In genomic region chr17:42679492-42680330, GRCh38 we compare ENCODE assay signal across 8 cellular contexts. TPM values are rescaled to one million over a fixed set of nuclear protein-coding genes. Genes with fewer than 3 reads are reported as not detected.
DNase-seq lines count a peak whose midpoint lies in the region; ATAC-seq and TF ChIP-seq lines count a peak whose summit lies in the region.

No MANE protein-coding gene starts in this region.

- no peaks in the 10 kb centered on the region for H3K36me3 ChIP-seq in RWPE2 (ENCODE audit: low read depth)
- no peaks in the 10 kb centered on the region for H3K36me3 ChIP-seq in osteoblast (ENCODE audit: insufficient read depth, low read length)
- H3K36me3 ChIP-seq in urinary bladder (ENCODE audit: insufficient read depth): no peaks in the 10 kb centered on the region

- H3K27ac Mint-ChIP-seq in activated naive CD8-positive, alpha-beta T cell treated with anti-CD3 and anti-CD28 coated beads for 36 hours: peak overlapping the region; percentile 63

- H3K4me1 Mint-ChIP-seq in activated naive CD8-positive, alpha-beta T cell treated with anti-CD3 and anti-CD28 coated beads for 36 hours: peaks cover 51% of the 10 kb centered on the region

- H3K9me3 ChIP-seq in RWPE2 (ENCODE audit: severe bottlenecking) (no peaks in the 10 kb centered on the region), osteoblast (ENCODE audit: low read depth, low read length) (no peaks in the 10 kb centered on the region)

- peaks cover 63% of the 10 kb centered on the region for H3K27me3 Mint-ChIP-seq in activated naive CD8-positive, alpha-beta T cell treated with anti-CD3 and anti-CD28 coated beads for 36 hours

- peak overlapping the region; percentile 61 for H3K4me3 Mint-ChIP-seq in activated naive CD8-positive, alpha-beta T cell treated with anti-CD3 and anti-CD28 coated beads for 36 hours

- no peaks in the 10 kb centered on the region for H3K9me3 Mint-ChIP-seq in activated naive CD8-positive, alpha-beta T cell treated with anti-CD3 and anti-CD28 coated beads for 36 hours

- H3K4me1 ChIP-seq in RWPE2 (ENCODE audit: insufficient read depth, poor library complexity, severe bottlenecking): peaks cover 13% of the 10 kb centered on the region
- peaks cover 48% of the 10 kb centered on the region for H3K4me1 ChIP-seq in osteoblast (ENCODE audit: insufficient read depth, low read length)
- H3K4me1 ChIP-seq in urinary bladder (ENCODE audit: insufficient read depth): no peaks in the 10 kb centered on the region

- peak overlapping the region; percentile 58 for H3K4me3 ChIP-seq in Jurkat, Clone E6-1 (ENCODE audit: low read length)
- H3K4me3 ChIP-seq in RWPE2 (ENCODE audit: severe bottlenecking) (peak overlapping the region; percentile 14), osteoblast (ENCODE audit: insufficient read depth, low read length) (peak overlapping the region; percentile 68), urinary bladder (ENCODE audit: low read depth, low read length) (peak overlapping the region; percentile 6)

- H2AFZ ChIP-seq in osteoblast (ENCODE audit: low read length): peak overlapping the region; percentile 92

- H3K79me2 ChIP-seq in osteoblast (ENCODE audit: insufficient read depth, low read length): peaks cover 21% of the 10 kb centered on the region

- H3K27me3 ChIP-seq in RWPE2 (ENCODE audit: insufficient read depth, poor library complexity, severe bottlenecking) (no peaks in the 10 kb centered on the region), osteoblast (ENCODE audit: insufficient read depth, low read length) (no peaks in the 10 kb centered on the region)

- H3K27ac ChIP-seq in RWPE2 (ENCODE audit: poor library complexity, severe bottlenecking): peak overlapping the region; percentile 94
- H3K27ac ChIP-seq in osteoblast (ENCODE audit: low read depth, low read length): peak overlapping the region; percentile 80
- H3K27ac ChIP-seq in urinary bladder (ENCODE audit: low read depth): peak overlapping the region; percentile 95

- H3K4me2 ChIP-seq in osteoblast (ENCODE audit: insufficient read depth, low read length): peak overlapping the region; percentile 83

- intact Hi-C loops in head of caudate nucleus (cut with DNase I): loop anchor here (5.0 kb wide), 2 partner anchors 72 to 102 kb away; partner anchors contain the start of genes PSMC3IP, RETREG3 and TUBG1

- ATAC-seq in RWPE2 (ENCODE audit: low read depth): peak; percentile 50
- no peak for ATAC-seq in HG02973 (IDR thresholded peaks at IDR 0.05; ENCODE audit: unreplicated experiment)

- peak; percentile 62 for DNase-seq in G401 (ENCODE audit: low spot score)
- peak; percentile 73 for DNase-seq in Jurkat, Clone E6-1 (ENCODE audit: low read depth, low spot score)
- DNase-seq in RWPE2 (ENCODE audit: low spot score): no peak
- peak; percentile 85 for DNase-seq in activated naive CD8-positive, alpha-beta T cell treated with anti-CD3 and anti-CD28 coated beads for 36 hours
- peak in 40 of 42 donors; percentile 35 to 89 (median 74) for DNase-seq in head of caudate nucleus
- DNase-seq in osteoblast (ENCODE audit: insufficient read length, low spot score, missing footprints): peak; percentile 98

- WGBS in urinary bladder: 4% methylated on average over 78 of the region's 78 CpGs

- peaks cover 21% of the 10 kb centered on the region for H4K20me1 ChIP-seq in osteoblast (ENCODE audit: insufficient read depth, low read length)

- no peaks in the 10 kb centered on the region for H3K36me3 Mint-ChIP-seq in activated naive CD8-positive, alpha-beta T cell treated with anti-CD3 and anti-CD28 coated beads for 36 hours

- in situ Hi-C loops in G401 (cut with HindIII; ENCODE audit: low sequenced_read_pairs): loop anchor here (10.0 kb wide), 1 partner anchor 145 kb away; the partner anchor contains the start of gene NAGLU

- TF ChIP-seq CTCF in RWPE2 (IDR thresholded peaks at IDR 0.05; ENCODE audit: poor library complexity, severe bottlenecking) (peak; percentile 91), osteoblast (IDR thresholded peaks at IDR 0.05; ENCODE audit: extremely low read depth, low read depth, low read length) (peak; percentile 67)

RNA-seq across cellular contexts. Expression of gene CCR10, which starts 1.9 kb away (rescaled TPM):
- total RNA-seq in G401 (2014; rRNA removed; shearing (Covaris generic)): 20.1 and 24.2 TPM in 2 replicates
- 0.55 TPM for polyA plus RNA-seq in Jurkat, Clone E6-1 (2012; ENCODE audit: insufficient read depth, insufficient read length)
- total RNA-seq in activated naive CD8-positive, alpha-beta T cell treated with anti-CD3 and anti-CD28 coated beads for 36 hours: under 1 TPM; 0.12 to 0.25 TPM
- 0.59 and 2.2 TPM in 2 replicates for total RNA-seq in osteoblast
- total RNA-seq in urinary bladder: 1.6 TPM
- 3.6 TPM for polyA plus RNA-seq in urinary bladder

RNA-seq across cellular contexts. Expression of gene CNTNAP1, which starts 2.6 kb away (rescaled TPM):
- total RNA-seq in G401 (2014; rRNA removed; shearing (Covaris generic)): 11.4 and 13.3 TPM in 2 replicates
- polyA plus RNA-seq in Jurkat, Clone E6-1 (2012; ENCODE audit: insufficient read depth, insufficient read length): 1.9 TPM
- under 1 TPM; 0.68 to 0.70 TPM for total RNA-seq in activated naive CD8-positive, alpha-beta T cell treated with anti-CD3 and anti-CD28 coated beads for 36 hours
- 18.6 and 19.2 TPM in 2 replicates for total RNA-seq in osteoblast
- total RNA-seq in urinary bladder: 14.6 TPM
- 20.1 TPM for polyA plus RNA-seq in urinary bladder

RNA-seq across cellular contexts. Expression of gene PLEKHH3, which starts 2.9 kb away (rescaled TPM):
- total RNA-seq in G401 (2014; rRNA removed; shearing (Covaris generic)): 46.1 and 51.0 TPM in 2 replicates
- 4.2 TPM for polyA plus RNA-seq in Jurkat, Clone E6-1 (2012; ENCODE audit: insufficient read depth, insufficient read length)
- under 1 TPM; 0.85 to 0.90 TPM for total RNA-seq in activated naive CD8-positive, alpha-beta T cell treated with anti-CD3 and anti-CD28 coated beads for 36 hours
- total RNA-seq in osteoblast (14.7 and 19.9 TPM in 2 replicates), urinary bladder (15.7 TPM)
- 46.0 TPM for polyA plus RNA-seq in urinary bladder

RNA-seq across cellular contexts. Expression of gene TUBG2, which starts 20.6 kb away (rescaled TPM):
- 1.1 and 3.2 TPM in 2 replicates for total RNA-seq in G401 (2014; rRNA removed; shearing (Covaris generic))
- 23.2 TPM for polyA plus RNA-seq in Jurkat, Clone E6-1 (2012; ENCODE audit: insufficient read depth, insufficient read length)
- 1 to 10 TPM; 7.1 to 7.8 TPM for total RNA-seq in activated naive CD8-positive, alpha-beta T cell treated with anti-CD3 and anti-CD28 coated beads for 36 hours
- total RNA-seq in osteoblast (13.8 TPM in 2 replicates), urinary bladder (17.3 TPM)
- polyA plus RNA-seq in urinary bladder: 38.4 TPM

Comparison
In these comparisons a context has a peak if more than half of its experiments do, and no peak if none do; other contexts are left out.
1. H3K4me3 ChIP-seq: peak in every context shown above with its lines; median percentile 68 in osteoblast; 58 in Jurkat, Clone E6-1; 14 in RWPE2; 6 in urinary bladder.